9 cellular contexts compared by ENCODE assay signal in genomic region chr16:69133555-69133954, GRCh38. TPM values are rescaled to one million over a fixed set of nuclear protein-coding genes. Genes with fewer than 3 reads are reported as not detected.
DNase-seq lines count a peak whose midpoint lies in the region; ATAC-seq lines count a peak whose summit lies in the region.
"Had no signal": no experiment of that assay in that cellular context is flagged by ENCODE, and none has a peak within 500 bp of the region (broad histone marks: within the 10 kb centered on the region; RNA-seq: fewer than 3 reads in every experiment).

No MANE protein-coding gene starts in this region.

- no peak for DNase-seq in activated CD8-positive, alpha-beta memory T cell treated with anti-CD3 and anti-CD28 coated beads, Interleukin-2, amount 10 ng/mL, durations not matched to agents 7 days and 5 days
- DNase-seq in activated CD8-positive, alpha-beta memory T cell treated with anti-CD3 and anti-CD28 coated beads, Interleukin-2, amount 50 U/mL, for 4 hours: no peak
- DNase-seq in activated T-helper 1 cell treated with anti-CD3 and anti-CD28 coated beads, Interleukin-12 subunit alpha, Interleukin-12 subunit beta, Interleukin-2, Interleukin-4 antibody, amounts not matched to agents 30 ng/mL and 10 ng/mL and 1 ng/mL, durations not matched to agents 14 hours and 24 hours and 36 hours (ENCODE audit: low spot score): no peak
- DNase-seq in stimulated activated naive CD8-positive, alpha-beta T cell treated with anti-CD3 and anti-CD28 coated beads, Interleukin-15, amount 100 ng/mL, for 72 hours: no peak
- no peak for DNase-seq in NCI-H2081 (lab: John Stamatoyannopoulos, UW)
- no peak for DNase-seq in HPDE6-E6E7 (ENCODE audit: extremely low spot score)
- DNase-seq: NCI-H1436 treated with DMSO at 0.1 percent for 48 hours had no signal

- peaks cover 49% of the 10 kb centered on the region for H3K4me1 Mint-ChIP-seq in activated CD8-positive, alpha-beta memory T cell treated with anti-CD3 and anti-CD28 coated beads, Interleukin-2, amount 10 ng/mL, durations not matched to agents 7 days and 5 days
- peaks cover 50% of the 10 kb centered on the region for H3K4me1 Mint-ChIP-seq in activated T-helper 1 cell treated with anti-CD3 and anti-CD28 coated beads, Interleukin-12 subunit alpha, Interleukin-12 subunit beta, Interleukin-2, Interleukin-4 antibody, amounts not matched to agents 30 ng/mL and 10 ng/mL and 1 ng/mL, durations not matched to agents 14 hours and 24 hours and 36 hours (ENCODE audit: low read depth)
- peaks cover 73% of the 10 kb centered on the region for H3K4me1 Mint-ChIP-seq in stimulated activated naive CD8-positive, alpha-beta T cell treated with anti-CD3 and anti-CD28 coated beads, Interleukin-15, amount 100 ng/mL, for 72 hours

- no peaks in the 10 kb centered on the region for H3K9me3 ChIP-seq in iPS-18a (ENCODE audit: control insufficient read depth, low read depth, low read length)

- intact Hi-C loops in activated T-helper 1 cell treated with anti-CD3 and anti-CD28 coated beads, Interleukin-12 subunit alpha, Interleukin-12 subunit beta, Interleukin-2, Interleukin-4 antibody, amounts not matched to agents 30 ng/mL and 10 ng/mL and 1 ng/mL, durations not matched to agents 14 hours and 24 hours and 36 hours (cut with micrococcal nuclease): loop anchor here (2.0 kb wide), 1 partner anchor 605 kb away; no protein-coding TSS in a partner anchor

- H3K27me3 ChIP-seq in iPS-18a (ENCODE audit: control insufficient read depth, insufficient read depth, low read length): no peaks in the 10 kb centered on the region

- H3K36me3 ChIP-seq in iPS-18a (ENCODE audit: control insufficient read depth, low read depth, low read length): peaks cover 28% of the 10 kb centered on the region

- no peak for ATAC-seq in activated CD8-positive, alpha-beta memory T cell treated with anti-CD3 and anti-CD28 coated beads, Interleukin-2, amount 10 ng/mL, durations not matched to agents 7 days and 5 days
- no peak for ATAC-seq in stimulated activated naive CD8-positive, alpha-beta T cell treated with anti-CD3 and anti-CD28 coated beads, Interleukin-15, amount 100 ng/mL, for 72 hours
- ATAC-seq in HG02852 (IDR thresholded peaks at IDR 0.05; ENCODE audit: unreplicated experiment): no peak

- no peak overlapping the region for H3K27ac ChIP-seq in iPS-18a (ENCODE audit: low read length)

- peak overlapping the region; percentile 79 for H3K4me3 ChIP-seq in iPS-18a (ENCODE audit: low read length)

- peak overlapping the region; percentile 87 for H3K27ac Mint-ChIP-seq in activated CD8-positive, alpha-beta memory T cell treated with anti-CD3 and anti-CD28 coated beads, Interleukin-2, amount 10 ng/mL, durations not matched to agents 7 days and 5 days
- H3K27ac Mint-ChIP-seq in activated T-helper 1 cell treated with anti-CD3 and anti-CD28 coated beads, Interleukin-12 subunit alpha, Interleukin-12 subunit beta, Interleukin-2, Interleukin-4 antibody, amounts not matched to agents 30 ng/mL and 10 ng/mL and 1 ng/mL, durations not matched to agents 14 hours and 24 hours and 36 hours: peak overlapping the region; percentile 83
- peak overlapping the region in 1 of 2 donors; percentile 22 for H3K27ac Mint-ChIP-seq in stimulated activated naive CD8-positive, alpha-beta T cell treated with anti-CD3 and anti-CD28 coated beads, Interleukin-15, amount 100 ng/mL, for 72 hours

- H3K4me1 ChIP-seq in iPS-18a (ENCODE audit: control insufficient read depth, low read depth, low read length): peaks cover 10% of the 10 kb centered on the region

- no peak overlapping the region for H3K9ac ChIP-seq in iPS-18a (ENCODE audit: low read length)

- H3K27me3 Mint-ChIP-seq in activated CD8-positive, alpha-beta memory T cell treated with anti-CD3 and anti-CD28 coated beads, Interleukin-2, amount 10 ng/mL, durations not matched to agents 7 days and 5 days: no peaks in the 10 kb centered on the region
- no peaks in the 10 kb centered on the region for H3K27me3 Mint-ChIP-seq in activated T-helper 1 cell treated with anti-CD3 and anti-CD28 coated beads, Interleukin-12 subunit alpha, Interleukin-12 subunit beta, Interleukin-2, Interleukin-4 antibody, amounts not matched to agents 30 ng/mL and 10 ng/mL and 1 ng/mL, durations not matched to agents 14 hours and 24 hours and 36 hours (ENCODE audit: insufficient read depth)
- H3K27me3 Mint-ChIP-seq in stimulated activated naive CD8-positive, alpha-beta T cell treated with anti-CD3 and anti-CD28 coated beads, Interleukin-15, amount 100 ng/mL, for 72 hours: no peaks in the 10 kb centered on the region

- H3K4me3 Mint-ChIP-seq in activated CD8-positive, alpha-beta memory T cell treated with anti-CD3 and anti-CD28 coated beads, Interleukin-2, amount 10 ng/mL, durations not matched to agents 7 days and 5 days: peak overlapping the region; percentile 95
- peak overlapping the region; percentile 96 for H3K4me3 Mint-ChIP-seq in activated T-helper 1 cell treated with anti-CD3 and anti-CD28 coated beads, Interleukin-12 subunit alpha, Interleukin-12 subunit beta, Interleukin-2, Interleukin-4 antibody, amounts not matched to agents 30 ng/mL and 10 ng/mL and 1 ng/mL, durations not matched to agents 14 hours and 24 hours and 36 hours
- peak overlapping the region; percentile 91 to 96 for H3K4me3 Mint-ChIP-seq in stimulated activated naive CD8-positive, alpha-beta T cell treated with anti-CD3 and anti-CD28 coated beads, Interleukin-15, amount 100 ng/mL, for 72 hours

- H3K9me3 Mint-ChIP-seq in activated CD8-positive, alpha-beta memory T cell treated with anti-CD3 and anti-CD28 coated beads, Interleukin-2, amount 10 ng/mL, durations not matched to agents 7 days and 5 days (ENCODE audit: low read depth): no peaks in the 10 kb centered on the region
- H3K9me3 Mint-ChIP-seq in activated T-helper 1 cell treated with anti-CD3 and anti-CD28 coated beads, Interleukin-12 subunit alpha, Interleukin-12 subunit beta, Interleukin-2, Interleukin-4 antibody, amounts not matched to agents 30 ng/mL and 10 ng/mL and 1 ng/mL, durations not matched to agents 14 hours and 24 hours and 36 hours: no peaks in the 10 kb centered on the region
- no peaks in the 10 kb centered on the region for H3K9me3 Mint-ChIP-seq in stimulated activated naive CD8-positive, alpha-beta T cell treated with anti-CD3 and anti-CD28 coated beads, Interleukin-15, amount 100 ng/mL, for 72 hours

- H3K36me3 Mint-ChIP-seq in activated CD8-positive, alpha-beta memory T cell treated with anti-CD3 and anti-CD28 coated beads, Interleukin-2, amount 10 ng/mL, durations not matched to agents 7 days and 5 days: peaks cover 26% of the 10 kb centered on the region
- H3K36me3 Mint-ChIP-seq in activated T-helper 1 cell treated with anti-CD3 and anti-CD28 coated beads, Interleukin-12 subunit alpha, Interleukin-12 subunit beta, Interleukin-2, Interleukin-4 antibody, amounts not matched to agents 30 ng/mL and 10 ng/mL and 1 ng/mL, durations not matched to agents 14 hours and 24 hours and 36 hours (ENCODE audit: low read depth): peaks cover 30% of the 10 kb centered on the region

- CTCF ChIA-PET in activated CD8-positive, alpha-beta memory T cell treated with anti-CD3 and anti-CD28 coated beads, Interleukin-2, amount 10 ng/mL, durations not matched to agents 7 days and 5 days (lab: Charles Lee): interaction anchor here (0.8 to 2.9 kb wide), 5 partner anchors 9 to 177 kb away, joined by 3 to 18 read pairs (median 4); partner anchors contain the start of gene SNTB2

RNA-seq across cellular contexts. Expression of gene UTP4, which starts 1.1 kb away (rescaled TPM):
- 10 to 100 TPM; 57.7 to 82.3 TPM for total RNA-seq in activated CD8-positive, alpha-beta memory T cell treated with anti-CD3 and anti-CD28 coated beads, Interleukin-2, amount 10 ng/mL, durations not matched to agents 7 days and 5 days
- total RNA-seq in activated T-helper 1 cell treated with anti-CD3 and anti-CD28 coated beads, Interleukin-12 subunit alpha, Interleukin-12 subunit beta, Interleukin-2, Interleukin-4 antibody, amounts not matched to agents 30 ng/mL and 10 ng/mL and 1 ng/mL, durations not matched to agents 14 hours and 24 hours and 36 hours: 117 and 127 TPM in 2 replicates

RNA-seq across cellular contexts. Expression of gene CHTF8, which starts 1.2 kb away (rescaled TPM):
- total RNA-seq in activated CD8-positive, alpha-beta memory T cell treated with anti-CD3 and anti-CD28 coated beads, Interleukin-2, amount 10 ng/mL, durations not matched to agents 7 days and 5 days: 100 to 1,000 TPM; 133 to 147 TPM
- total RNA-seq in activated T-helper 1 cell treated with anti-CD3 and anti-CD28 coated beads, Interleukin-12 subunit alpha, Interleukin-12 subunit beta, Interleukin-2, Interleukin-4 antibody, amounts not matched to agents 30 ng/mL and 10 ng/mL and 1 ng/mL, durations not matched to agents 14 hours and 24 hours and 36 hours: 134 and 143 TPM in 2 replicates

RNA-seq across cellular contexts. Expression of gene HAS3, which starts 28.1 kb away (rescaled TPM):
- total RNA-seq in activated CD8-positive, alpha-beta memory T cell treated with anti-CD3 and anti-CD28 coated beads, Interleukin-2, amount 10 ng/mL, durations not matched to agents 7 days and 5 days: under 1 TPM; 0.29 to 0.47 TPM
- total RNA-seq in activated T-helper 1 cell treated with anti-CD3 and anti-CD28 coated beads, Interleukin-12 subunit alpha, Interleukin-12 subunit beta, Interleukin-2, Interleukin-4 antibody, amounts not matched to agents 30 ng/mL and 10 ng/mL and 1 ng/mL, durations not matched to agents 14 hours and 24 hours and 36 hours: 0.73 and 0.93 TPM in 2 replicates

RNA-seq across cellular contexts. Expression of gene SNTB2, which starts 53.4 kb away (rescaled TPM):
- total RNA-seq in activated CD8-positive, alpha-beta memory T cell treated with anti-CD3 and anti-CD28 coated beads, Interleukin-2, amount 10 ng/mL, durations not matched to agents 7 days and 5 days: 10 to 100 TPM; 21.5 to 30.6 TPM
- 27.9 and 29.4 TPM in 2 replicates for total RNA-seq in activated T-helper 1 cell treated with anti-CD3 and anti-CD28 coated beads, Interleukin-12 subunit alpha, Interleukin-12 subunit beta, Interleukin-2, Interleukin-4 antibody, amounts not matched to agents 30 ng/mL and 10 ng/mL and 1 ng/mL, durations not matched to agents 14 hours and 24 hours and 36 hours
